In genomic region chr1:245999697-246000637, GRCh38 we compare ENCODE assay signal across 14 cellular contexts.
DNase-seq lines count a peak whose midpoint lies in the region; ATAC-seq, FAIRE-seq and TF ChIP-seq lines count a peak whose summit lies in the region.
"Had no signal": no experiment of that assay in that cellular context is flagged by ENCODE, and none has a peak within 500 bp of the region (broad histone marks: within the 10 kb centered on the region; RNA-seq: fewer than 3 reads in every experiment).

No MANE protein-coding gene starts in this region.

- TF ChIP-seq POLR2A in GM12892 (IDR thresholded peaks at IDR 0.05; ENCODE audit: low read depth, low read length), result no peak

- no peak for DNase-seq in HFFc6
- peak; percentile 89 for DNase-seq in LNCaP clone FGC (ENCODE audit: low read depth)
- peak; percentile 75 for DNase-seq in foreskin melanocyte
- DNase-seq in frontal cortex (ENCODE audit: low spot score in 2 of 2), result no peak
- no peak for DNase-seq in NCI-H2029 treated with DMSO at 0.1 percent for 48 hours (lab: John Stamatoyannopoulos, UW)
- no peak for DNase-seq in cardiac septum (ENCODE audit: low spot score)
- no peak for DNase-seq in GM12892 (ENCODE audit: insufficient read length)
- DNase-seq: activated gamma-delta T cell, DMS 273 treated with DMSO at 0.1 percent for 48 hours, GOT3, NCI-H1092, psoas muscle had no signal

- H3K4me3 Mint-ChIP-seq in HFFc6, result no peak overlapping the region
- H3K4me3 Mint-ChIP-seq: T-helper 1 cell treated with Interleukin-12 subunit alpha and Interleukin-12 subunit beta and Interleukin-4 antibody, amounts not matched to agents 30 μg/mL and 1 μg/mL, for 36 hours had no signal

- TF ChIP-seq CTCF in HFFc6 (IDR thresholded peaks at IDR 0.05) (peak; percentile 15; the same call in 1 of the 2 replicates), LNCaP clone FGC (IDR thresholded peaks at IDR 0.05; ENCODE audit: control insufficient read depth, extremely low read depth, insufficient read depth) (no peak)

- peak; percentile 96 for ATAC-seq in GM18519 (IDR thresholded peaks at IDR 0.05; ENCODE audit: low FRiP score, unreplicated experiment)
- ATAC-seq: psoas muscle had no signal

- no peak for FAIRE-seq in frontal cortex (lab: Jason Lieb, UNC)
- FAIRE-seq in GM12892 (lab: Jason Lieb, UNC), result no peak

- H3K9me3 Mint-ChIP-seq in HFFc6, result no peaks in the 10 kb centered on the region; the same call in 1 of the 2 replicates
- H3K9me3 Mint-ChIP-seq: T-helper 1 cell treated with Interleukin-12 subunit alpha and Interleukin-12 subunit beta and Interleukin-4 antibody, amounts not matched to agents 30 μg/mL and 1 μg/mL, for 36 hours had no signal

- no peak overlapping the region; the same call in 1 of the 2 replicates for H3K4me3 ChIP-seq in LNCaP clone FGC (ENCODE audit: low read depth, low read length)
- H3K4me3 ChIP-seq: psoas muscle had no signal

- intact Hi-C loops in cardiac septum (cut with DNase I), result loop anchor here (5.0 kb wide), 1 partner anchor 398 kb away; no protein-coding TSS in a partner anchor

- no peak overlapping the region for H3K27ac Mint-ChIP-seq in HFFc6
- H3K27ac Mint-ChIP-seq: T-helper 1 cell treated with Interleukin-12 subunit alpha and Interleukin-12 subunit beta and Interleukin-4 antibody, amounts not matched to agents 30 μg/mL and 1 μg/mL, for 36 hours had no signal

- H3K27me3 Mint-ChIP-seq in HFFc6 (ENCODE audit: insufficient read depth), result no peaks in the 10 kb centered on the region

- H3K36me3 Mint-ChIP-seq in HFFc6 (ENCODE audit: low read depth), result peaks cover 25% of the 10 kb centered on the region

- H3K4me1 Mint-ChIP-seq in HFFc6 (ENCODE audit: low read depth), result peaks cover 80% of the 10 kb centered on the region

Comparison
In these comparisons a context has a peak if more than half of its experiments do, and no peak if none do; other contexts are left out.
1. DNase-seq: peak in LNCaP clone FGC (single experiment) and foreskin melanocyte (single experiment); none in HFFc6 (single experiment), frontal cortex (0 of 2), NCI-H2029 treated with DMSO at 0.1 percent for 48 hours (single experiment), cardiac septum (single experiment) and GM12892 (single experiment).